Comparison of ENCODE assay signal across 1 cellular context in the genomic region with DNA sequence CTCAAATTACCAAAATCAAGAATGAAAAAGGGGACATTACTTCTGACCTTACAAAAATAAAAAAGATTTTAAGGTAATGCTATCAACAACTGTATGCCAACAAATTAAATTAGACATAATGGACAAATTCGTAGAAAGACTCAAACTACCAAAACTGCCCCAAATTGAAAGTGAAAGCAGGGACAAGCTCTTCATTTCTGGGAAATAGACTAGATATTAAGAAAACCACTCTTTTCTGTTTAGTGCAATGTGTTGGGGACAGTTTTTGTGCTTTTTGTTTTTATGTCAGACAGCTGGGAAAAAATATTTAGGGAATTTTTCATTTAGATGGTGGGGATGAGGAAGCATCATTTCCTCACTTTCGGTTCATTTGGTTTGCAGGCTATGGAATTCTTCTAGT.
A peak's percentile ranks its signal among the peaks of the same experiment; 100 is the strongest.
TF ChIP-seq lines count a peak whose summit lies in the region.

No MANE protein-coding gene starts in this region.

TF ChIP-seq in K562, 482 proteins besides CTCF, POLR2A, EP300 and RAD21:
- TF ChIP-seq ZNF512 (tag; IDR thresholded peaks at IDR 0.05), result peak; percentile 17
- no peak for TF ChIP-seq SMARCA4 (IDR thresholded peaks at IDR 0.05)
TF ChIP-seq in K562: peak in this region for 1.
